12 cellular contexts compared by ENCODE assay signal in the genomic region with DNA sequence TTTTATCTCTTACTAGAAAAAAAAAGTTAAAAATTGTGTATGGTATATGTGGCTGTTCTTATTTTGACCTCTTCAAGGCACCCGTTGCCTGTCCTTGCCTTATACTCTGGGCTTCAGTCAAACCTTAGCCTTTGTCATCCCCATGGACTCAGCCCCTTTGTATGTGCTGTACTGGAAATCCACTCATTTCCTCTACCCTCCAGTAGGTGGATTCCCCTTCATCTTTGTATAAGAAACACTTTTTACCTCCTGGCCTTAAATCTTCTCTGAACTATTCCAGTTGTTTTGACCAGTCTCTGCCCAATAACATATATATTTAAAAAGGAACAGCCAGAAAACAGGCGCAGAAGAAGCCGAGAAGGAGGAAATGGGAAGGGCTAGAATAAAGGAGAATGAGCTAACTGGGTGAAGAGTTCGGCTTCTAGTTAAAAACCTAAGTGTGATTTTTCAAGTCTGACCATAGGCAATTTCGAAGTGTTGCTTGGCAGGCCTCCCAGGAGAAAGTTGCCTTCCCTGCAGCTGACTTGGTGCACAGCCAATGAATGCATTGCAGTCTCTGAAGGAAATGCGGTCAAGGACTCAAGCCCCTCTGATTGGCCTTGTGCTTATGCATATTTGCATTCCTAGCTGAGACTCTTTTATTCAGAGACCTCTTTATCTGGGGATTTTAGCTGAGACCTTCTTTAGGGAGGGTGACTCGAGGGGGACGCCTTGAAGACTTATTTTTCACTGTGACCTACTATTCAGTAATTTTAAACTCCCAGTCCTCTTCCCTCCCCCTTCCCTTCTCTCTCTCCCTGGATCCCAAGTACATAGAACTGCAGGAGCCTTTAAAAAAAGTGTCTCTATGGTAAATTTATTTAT.
DNase-seq lines count a peak whose midpoint lies in the region; ATAC-seq and TF ChIP-seq lines count a peak whose summit lies in the region.
"Had no signal": no experiment of that assay in that cellular context is flagged by ENCODE, and none has a peak within 500 bp of the region (broad histone marks: within the 10 kb centered on the region; RNA-seq: fewer than 3 reads in every experiment).

No MANE protein-coding gene starts in this region.

- H3K27ac ChIP-seq in VCaP (no peak overlapping the region), left ventricle myocardium inferior (replicated peaks) (no peak overlapping the region)
- H3K27ac ChIP-seq: RWPE1 had no signal

- TF ChIP-seq CTCF in VCaP (conservative IDR thresholded peaks at IDR 0.05) (peak; percentile 14; the same call in 1 of the 2 replicates), left ventricle myocardium inferior (IDR thresholded peaks at IDR 0.05; ENCODE audit: borderline replicate concordance) (no peak)

- no peaks in the 10 kb centered on the region for H3K27me3 ChIP-seq in left ventricle myocardium inferior (ENCODE audit: low read depth)

- H3K9me3 ChIP-seq in left ventricle myocardium inferior (replicated peaks), result peaks cover 10% of the 10 kb centered on the region

- H3K36me3 ChIP-seq in left ventricle myocardium inferior, result no peaks in the 10 kb centered on the region

- H3K4me3 ChIP-seq in left ventricle myocardium inferior, result no peak overlapping the region
- H3K4me3 ChIP-seq: smooth muscle cell had no signal

- peaks cover 5% of the 10 kb centered on the region for H3K4me1 ChIP-seq in left ventricle myocardium inferior

- intact Hi-C loops in left ventricle myocardium inferior (cut with micrococcal nuclease), result no loop called here
- intact Hi-C loops in sciatic nerve (cut with DNase I), result no loop called here

- DNase-seq in ELR (ENCODE audit: low read depth) (peak; percentile 7), left ventricle myocardium inferior (peak; percentile 34), sciatic nerve (ENCODE audit: low spot score) (peak; percentile 64), GM03348 (ENCODE audit: low spot score) (no peak)
- DNase-seq: cerebellar nuclear complex; stimulated activated naive CD8-positive, alpha-beta T cell treated with anti-CD3 and anti-CD28 coated beads, Interleukin-15, amount 100 ng/mL, for 72 hours had no signal

- ATAC-seq in sciatic nerve, result peak; percentile 63
- ATAC-seq in HG02840 (IDR thresholded peaks at IDR 0.05; ENCODE audit: low FRiP score, unreplicated experiment), result no peak
- no peak for ATAC-seq in HG03045 (IDR thresholded peaks at IDR 0.05; ENCODE audit: unreplicated experiment)
- no peak for ATAC-seq in GM19328 (IDR thresholded peaks at IDR 0.05; ENCODE audit: unreplicated experiment)
- ATAC-seq: stimulated activated naive CD8-positive, alpha-beta T cell treated with anti-CD3 and anti-CD28 coated beads, Interleukin-15, amount 100 ng/mL, for 72 hours had no signal
